1 cellular context compared by ENCODE assay signal in the genomic region with DNA sequence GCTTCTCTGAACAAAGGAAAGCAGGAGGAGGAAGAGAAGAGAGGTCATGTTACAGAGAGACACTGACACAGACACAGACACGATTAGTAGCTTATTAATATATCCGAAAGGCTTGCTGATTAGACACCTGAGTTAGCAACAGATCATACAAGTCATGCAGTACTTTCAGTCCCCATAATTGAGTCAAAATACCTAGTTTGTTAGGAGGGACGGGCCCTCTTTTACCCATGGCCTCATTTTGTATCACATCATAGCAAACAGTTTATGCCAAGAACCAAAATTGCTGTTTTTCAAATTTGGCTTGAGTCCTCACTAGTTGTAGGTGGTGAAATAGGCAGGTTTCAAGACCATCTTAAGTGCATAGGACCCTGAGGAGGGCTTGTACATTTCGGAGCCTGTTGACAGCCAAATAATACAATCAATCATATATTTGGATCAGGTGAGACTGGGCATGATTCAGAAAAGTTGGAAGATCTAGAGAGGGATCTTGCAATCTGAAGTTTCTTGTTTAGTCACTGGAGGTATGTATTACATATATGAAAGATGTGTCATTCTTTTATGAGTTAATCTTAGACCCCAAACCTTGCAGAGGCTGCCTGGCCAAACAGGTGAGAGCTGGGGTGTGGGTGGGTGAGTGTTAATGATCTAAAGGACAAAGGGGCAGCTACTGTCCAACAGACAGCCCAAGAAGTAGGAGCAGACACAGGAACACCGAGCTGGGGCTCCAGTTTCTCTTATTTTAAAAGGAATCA.
TF ChIP-seq lines count a peak whose summit lies in the region.

No MANE protein-coding gene starts in this region.

TF ChIP-seq in SK-N-SH, 30 proteins besides CTCF, POLR2A, EP300 and RAD21:
- TF ChIP-seq, protein P1, sequence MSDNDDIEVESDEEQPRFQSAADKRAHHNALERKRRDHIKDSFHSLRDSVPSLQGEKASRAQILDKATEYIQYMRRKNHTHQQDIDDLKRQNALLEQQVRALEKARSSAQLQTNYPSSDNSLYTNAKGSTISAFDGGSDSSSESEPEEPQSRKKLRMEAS (IDR thresholded peaks at IDR 0.05; ENCODE audit: low read depth), result no peak
- TF ChIP-seq FOXM1 (IDR thresholded peaks at IDR 0.05; ENCODE audit: low read depth) (no peak), RCOR1 (IDR thresholded peaks at IDR 0.05; ENCODE audit: low read length) (no peak), GABPA (IDR thresholded peaks at IDR 0.05; ENCODE audit: low read depth) (no peak), FOXJ3 (CRISPR knock-in tag; IDR thresholded peaks at IDR 0.05) (no peak), POLR2AphosphoS5 (IDR thresholded peaks at IDR 0.05; ENCODE audit: low read depth, low read length) (no peak), CHD2 (IDR thresholded peaks at IDR 0.05; ENCODE audit: low read length, partially characterized antibody) (no peak), EZH2phosphoT487 (IDR thresholded peaks at IDR 0.05; ENCODE audit: borderline replicate concordance, low read depth) (no peak), YY1 (IDR thresholded peaks at IDR 0.05; ENCODE audit: low read depth) (no peak)
- TF ChIP-seq, protein P2, sequence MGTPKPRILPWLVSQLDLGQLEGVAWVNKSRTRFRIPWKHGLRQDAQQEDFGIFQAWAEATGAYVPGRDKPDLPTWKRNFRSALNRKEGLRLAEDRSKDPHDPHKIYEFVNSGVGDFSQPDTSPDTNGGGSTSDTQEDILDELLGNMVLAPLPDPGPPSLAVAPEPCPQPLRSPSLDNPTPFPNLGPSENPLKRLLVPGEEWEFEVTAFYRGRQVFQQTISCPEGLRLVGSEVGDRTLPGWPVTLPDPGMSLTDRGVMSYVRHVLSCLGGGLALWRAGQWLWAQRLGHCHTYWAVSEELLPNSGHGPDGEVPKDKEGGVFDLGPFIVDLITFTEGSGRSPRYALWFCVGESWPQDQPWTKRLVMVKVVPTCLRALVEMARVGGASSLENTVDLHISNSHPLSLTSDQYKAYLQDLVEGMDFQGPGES (IDR thresholded peaks at IDR 0.05; ENCODE audit: low read depth, low read length), result no peak
- TF ChIP-seq, protein P3, sequence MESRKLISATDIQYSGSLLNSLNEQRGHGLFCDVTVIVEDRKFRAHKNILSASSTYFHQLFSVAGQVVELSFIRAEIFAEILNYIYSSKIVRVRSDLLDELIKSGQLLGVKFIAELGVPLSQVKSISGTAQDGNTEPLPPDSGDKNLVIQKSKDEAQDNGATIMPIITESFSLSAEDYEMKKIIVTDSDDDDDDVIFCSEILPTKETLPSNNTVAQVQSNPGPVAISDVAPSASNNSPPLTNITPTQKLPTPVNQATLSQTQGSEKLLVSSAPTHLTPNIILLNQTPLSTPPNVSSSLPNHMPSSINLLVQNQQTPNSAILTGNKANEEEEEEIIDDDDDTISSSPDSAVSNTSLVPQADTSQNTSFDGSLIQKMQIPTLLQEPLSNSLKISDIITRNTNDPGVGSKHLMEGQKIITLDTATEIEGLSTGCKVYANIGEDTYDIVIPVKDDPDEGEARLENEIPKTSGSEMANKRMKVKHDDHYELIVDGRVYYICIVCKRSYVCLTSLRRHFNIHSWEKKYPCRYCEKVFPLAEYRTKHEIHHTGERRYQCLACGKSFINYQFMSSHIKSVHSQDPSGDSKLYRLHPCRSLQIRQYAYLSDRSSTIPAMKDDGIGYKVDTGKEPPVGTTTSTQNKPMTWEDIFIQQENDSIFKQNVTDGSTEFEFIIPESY (IDR thresholded peaks at IDR 0.05; ENCODE audit: borderline replicate concordance, low read depth), result no peak
TF ChIP-seq in SK-N-SH: peak in this region for 0.
